17 cellular contexts compared by ENCODE assay signal in genomic region chr12:110637869-110638441, GRCh38. TPM values are rescaled to one million over a fixed set of nuclear protein-coding genes. Genes with fewer than 3 reads are reported as not detected.
DNase-seq lines count a peak whose midpoint lies in the region; ATAC-seq lines count a peak whose summit lies in the region.
"Had no signal": no experiment of that assay in that cellular context is flagged by ENCODE, and none has a peak within 500 bp of the region (broad histone marks: within the 10 kb centered on the region; RNA-seq: fewer than 3 reads in every experiment).

No MANE protein-coding gene starts in this region.

- no peak overlapping the region for H3K9ac ChIP-seq in BLaER1

- ATAC-seq in GM18868 (IDR thresholded peaks at IDR 0.05; ENCODE audit: unreplicated experiment) (peak; percentile 44), HG03095 (IDR thresholded peaks at IDR 0.05; ENCODE audit: unreplicated experiment) (no peak)
- no peak for ATAC-seq in activated T-cell treated with anti-CD3 and anti-CD28 coated beads, Interleukin-2, amount 50 U/mL, for 4 hours

- no peaks in the 10 kb centered on the region for H3K27me3 Mint-ChIP-seq in activated CD4-positive, alpha-beta T cell treated with anti-CD3 and anti-CD28 coated beads, Interleukin-2, amount 10 ng/mL, durations not matched to agents 7 days and 5 days
- no peaks in the 10 kb centered on the region for H3K27me3 Mint-ChIP-seq in activated T-cell treated with anti-CD3 and anti-CD28 coated beads, Interleukin-2, amount 50 U/mL, for 4 hours (ENCODE audit: low read depth)
- H3K27me3 Mint-ChIP-seq: T-cell had no signal

- no peak overlapping the region for H3K27ac Mint-ChIP-seq in activated CD4-positive, alpha-beta T cell treated with anti-CD3 and anti-CD28 coated beads, Interleukin-2, amount 10 ng/mL, durations not matched to agents 7 days and 5 days
- H3K27ac Mint-ChIP-seq: T-cell had no signal

- no peak overlapping the region for H3K4me3 Mint-ChIP-seq in activated CD4-positive, alpha-beta T cell treated with anti-CD3 and anti-CD28 coated beads, Interleukin-2, amount 10 ng/mL, durations not matched to agents 7 days and 5 days
- H3K4me3 Mint-ChIP-seq in activated T-cell treated with anti-CD3 and anti-CD28 coated beads, Interleukin-2, amount 50 U/mL, for 4 hours, result no peak overlapping the region
- H3K4me3 Mint-ChIP-seq: T-cell had no signal

- H3K9me3 Mint-ChIP-seq in activated CD4-positive, alpha-beta T cell treated with anti-CD3 and anti-CD28 coated beads, Interleukin-2, amount 10 ng/mL, durations not matched to agents 7 days and 5 days, result no peaks in the 10 kb centered on the region
- no peaks in the 10 kb centered on the region for H3K9me3 Mint-ChIP-seq in activated T-cell treated with anti-CD3 and anti-CD28 coated beads, Interleukin-2, amount 50 U/mL, for 4 hours
- H3K9me3 Mint-ChIP-seq: T-cell had no signal

- H3K4me1 ChIP-seq in BLaER1, result peaks cover 89% of the 10 kb centered on the region

- no peaks in the 10 kb centered on the region for H3K36me3 Mint-ChIP-seq in activated CD4-positive, alpha-beta T cell treated with anti-CD3 and anti-CD28 coated beads, Interleukin-2, amount 10 ng/mL, durations not matched to agents 7 days and 5 days (ENCODE audit: low read depth)
- H3K36me3 Mint-ChIP-seq in activated T-cell treated with anti-CD3 and anti-CD28 coated beads, Interleukin-2, amount 50 U/mL, for 4 hours (ENCODE audit: insufficient read depth), result peaks cover 2% of the 10 kb centered on the region

- H3K27me3 ChIP-seq in BLaER1, result no peaks in the 10 kb centered on the region
- H3K27me3 ChIP-seq: hepatocyte, uterus had no signal

- H3K4me1 Mint-ChIP-seq in activated CD4-positive, alpha-beta T cell treated with anti-CD3 and anti-CD28 coated beads, Interleukin-2, amount 10 ng/mL, durations not matched to agents 7 days and 5 days, result peaks cover 21% of the 10 kb centered on the region
- H3K4me1 Mint-ChIP-seq in activated T-cell treated with anti-CD3 and anti-CD28 coated beads, Interleukin-2, amount 50 U/mL, for 4 hours (ENCODE audit: low read depth), result peaks cover 20% of the 10 kb centered on the region

- no peak overlapping the region for H3K27ac ChIP-seq in BLaER1
- H3K27ac ChIP-seq: hepatocyte, uterus, VCaP had no signal

- peak overlapping the region; percentile 69 for H3K4me2 ChIP-seq in BLaER1
- H3K4me2 ChIP-seq: hepatocyte had no signal

- H3K9me3 ChIP-seq in BLaER1, result no peaks in the 10 kb centered on the region
- H3K9me3 ChIP-seq: uterus had no signal

- POLR2A ChIA-PET in activated CD4-positive, alpha-beta T cell treated with anti-CD3 and anti-CD28 coated beads, Interleukin-2, amount 10 ng/mL, durations not matched to agents 7 days and 5 days (lab: Charles Lee), result no interaction called here

- DNase-seq in RPMI7951 (ENCODE audit: low read depth) (peak; percentile 59), myocyte (ENCODE audit: low read depth) (peak; percentile 80)
- DNase-seq in activated CD4-positive, alpha-beta T cell treated with anti-CD3 and anti-CD28 coated beads, Interleukin-2, amount 10 ng/mL, durations not matched to agents 7 days and 5 days, result no peak
- no peak for DNase-seq in activated T-cell treated with anti-CD3 and anti-CD28 coated beads, Interleukin-2, amount 50 U/mL, for 4 hours
- DNase-seq in stimulated activated CD4-positive, alpha-beta T cell treated with anti-CD3 and anti-CD28 coated beads, Interleukin-4, amount 100 ng/mL, for 4 hours, result no peak
- DNase-seq: anterior cingulate cortex, cerebellar nuclear complex, Karpas-422, NCI-H446, right cardiac atrium, T-cell, uterus had no signal

- no peaks in the 10 kb centered on the region for H3K36me3 ChIP-seq in BLaER1
- H3K36me3 ChIP-seq: uterus had no signal

- no peak overlapping the region for H3K4me3 ChIP-seq in BLaER1
- H3K4me3 ChIP-seq: hepatocyte, uterus had no signal

- H4K20me1 ChIP-seq in BLaER1, result no peaks in the 10 kb centered on the region

- CTCF ChIA-PET in activated CD4-positive, alpha-beta T cell treated with anti-CD3 and anti-CD28 coated beads, Interleukin-2, amount 10 ng/mL, durations not matched to agents 7 days and 5 days (lab: Charles Lee), result interaction anchor here (0.6 to 1.9 kb wide), 5 partner anchors 18 to 1580 kb away, joined by 3 to 7 read pairs (median 3); partner anchors contain the start of gene ARPC3

RNA-seq across cellular contexts. Expression of gene TCTN1, which starts 24.0 kb away (rescaled TPM):
- 18.9 and 24.6 TPM in 2 replicates for total RNA-seq in RPMI7951 (2014; rRNA removed; shearing (Covaris generic))
- total RNA-seq in myocyte, result 34.6 and 48.4 TPM in 2 replicates
- polyA plus RNA-seq in myocyte (2012), result 43.5 TPM
- 1 to 10 TPM; 4.3 to 5.2 TPM for total RNA-seq in activated CD4-positive, alpha-beta T cell treated with anti-CD3 and anti-CD28 coated beads, Interleukin-2, amount 10 ng/mL, durations not matched to agents 7 days and 5 days
- 1 to 10 TPM; 3.5 to 4.4 (median 3.6) TPM for total RNA-seq in activated T-cell treated with anti-CD3 and anti-CD28 coated beads, Interleukin-2, amount 50 U/mL, for 4 hours

RNA-seq across cellular contexts. Expression of gene HVCN1, which starts 51.0 kb away (rescaled TPM):
- 2.2 and 3.2 TPM in 2 replicates for total RNA-seq in RPMI7951 (2014; rRNA removed; shearing (Covaris generic))
- 3.2 and 3.9 TPM in 2 replicates for total RNA-seq in myocyte
- polyA plus RNA-seq in myocyte (2012), result 2.7 TPM
- total RNA-seq in activated CD4-positive, alpha-beta T cell treated with anti-CD3 and anti-CD28 coated beads, Interleukin-2, amount 10 ng/mL, durations not matched to agents 7 days and 5 days, result 10 to 100 TPM; 16.0 to 18.7 TPM
- total RNA-seq in activated T-cell treated with anti-CD3 and anti-CD28 coated beads, Interleukin-2, amount 50 U/mL, for 4 hours, result 1 to 10 TPM; 6.1 to 8.1 (median 7.2) TPM

RNA-seq across cellular contexts. Expression of gene PPTC7, which starts 54.8 kb away (rescaled TPM):
- total RNA-seq in RPMI7951 (2014; rRNA removed; shearing (Covaris generic)), result 1.8 and 3.0 TPM in 2 replicates
- total RNA-seq in myocyte, result 10.3 and 15.9 TPM in 2 replicates
- 7.3 TPM for polyA plus RNA-seq in myocyte (2012)
- 10 to 100 TPM; 25.7 to 29.2 TPM for total RNA-seq in activated CD4-positive, alpha-beta T cell treated with anti-CD3 and anti-CD28 coated beads, Interleukin-2, amount 10 ng/mL, durations not matched to agents 7 days and 5 days
- 10 to 100 TPM; 74.2 to 76.4 (median 74.4) TPM for total RNA-seq in activated T-cell treated with anti-CD3 and anti-CD28 coated beads, Interleukin-2, amount 50 U/mL, for 4 hours

Comparison
In these comparisons a context has a peak if more than half of its experiments do, and no peak if none do; other contexts are left out.
1. DNase-seq: peak in RPMI7951 (single experiment) and myocyte (single experiment); none in activated CD4-positive, alpha-beta T cell treated with anti-CD3 and anti-CD28 coated beads, Interleukin-2, amount 10 ng/mL, durations not matched to agents 7 days and 5 days (single experiment), activated T-cell treated with anti-CD3 and anti-CD28 coated beads, Interleukin-2, amount 50 U/mL, for 4 hours (single experiment) and stimulated activated CD4-positive, alpha-beta T cell treated with anti-CD3 and anti-CD28 coated beads, Interleukin-4, amount 100 ng/mL, for 4 hours (0 of 2).